In genomic region chr7:29770371-29770770, GRCh38 we compare ENCODE assay signal across 33 cellular contexts. TPM values are rescaled to one million over a fixed set of nuclear protein-coding genes. Genes with fewer than 3 reads are reported as not detected.
"Had no signal": no experiment of that assay in that cellular context is flagged by ENCODE, and none has a peak within 500 bp of the region (broad histone marks: within the 10 kb centered on the region; RNA-seq: fewer than 3 reads in every experiment).

No MANE protein-coding gene starts in this region.

- FAIRE-seq: astrocyte, bronchial epithelial cell had no signal

- H3K36me3 Mint-ChIP-seq: activated naive CD8-positive, alpha-beta T cell; T-cell had no signal

- H3K27ac ChIP-seq: brain microvascular endothelial cell, coronary artery, dorsolateral prefrontal cortex, gastrocnemius medialis, WERI-Rb-1 had no signal

- H3K27ac Mint-ChIP-seq: activated B cell treated with CpG ODN at 0.5 μM for 24 hours; activated CD8-positive, alpha-beta T cell treated with anti-CD3 and anti-CD28 coated beads for 36 hours; activated naive CD8-positive, alpha-beta T cell; activated T-helper 17 cell treated with anti-CD3 and anti-CD28 coated beads, Interleukin-2, amount 50 U/mL, for 72 hours; dendritic cell treated with granulocyte-macrophage colony-stimulating factor and Interleukin-4, amounts not matched to agents 40 ng/mL and 50 ng/mL, for 4 days; endodermal cell; T-cell; T-helper 1 cell treated with Interleukin-12 subunit alpha and Interleukin-12 subunit beta and Interleukin-4 antibody, amounts not matched to agents 30 μg/mL and 1 μg/mL, for 36 hours had no signal

- H3K9me3 ChIP-seq: gastrocnemius medialis had no signal

- DNase-seq: activated B cell treated with CpG ODN at 0.5 μM for 24 hours; activated CD4-positive, alpha-beta T cell treated with anti-CD3 and anti-CD28 coated beads for 48 hours; activated CD4-positive, alpha-beta T cell treated with anti-CD3 and anti-CD28 coated beads, Interleukin-2, amount 50 U/mL, for 1 hour; activated CD4-positive, alpha-beta T cell treated with anti-CD3 and anti-CD28 coated beads, Interleukin-2, amount 50 U/mL, for 48 hours; activated CD8-positive, alpha-beta memory T cell treated with anti-CD3 and anti-CD28 coated beads for 24 hours; activated CD8-positive, alpha-beta T cell treated with anti-CD3 and anti-CD28 coated beads for 36 hours; activated effector memory CD4-positive, alpha-beta T cell treated with Interleukin-2 at 50 U/mL for 16 hours; activated gamma-delta T cell treated with Interleukin-2 at 50 U/mL for 16 hours; activated naive CD4-positive, alpha-beta T cell treated with anti-CD3 and anti-CD28 coated beads, Interleukin-2, amount 50 U/mL, for 16 hours; activated naive CD4-positive, alpha-beta T cell treated with Interleukin-2 at 50 U/mL for 16 hours; activated T-cell treated with anti-CD3 and anti-CD28 coated beads, Interleukin-2, amount 50 U/mL, for 4 hours; amniotic stem cell; anterior cingulate cortex; brain microvascular endothelial cell; dorsolateral prefrontal cortex; effector memory CD4-positive, alpha-beta T cell; endodermal cell; foreskin fibroblast; gastrocnemius medialis; glutamatergic neuron; T-cell; WERI-Rb-1 had no signal

- H3K36me3 ChIP-seq: brain microvascular endothelial cell, gastrocnemius medialis, WERI-Rb-1 had no signal

- H3K4me3 ChIP-seq: coronary artery, dorsolateral prefrontal cortex, gastrocnemius medialis had no signal

- H3K9me3 Mint-ChIP-seq: activated CD8-positive, alpha-beta T cell treated with anti-CD3 and anti-CD28 coated beads for 36 hours; activated T-helper 17 cell treated with anti-CD3 and anti-CD28 coated beads, Interleukin-2, amount 50 U/mL, for 72 hours; central memory CD8-positive, alpha-beta T cell; dendritic cell treated with granulocyte-macrophage colony-stimulating factor and Interleukin-4, amounts not matched to agents 40 ng/mL and 50 ng/mL, for 4 days; T-helper 1 cell treated with Interleukin-12 subunit alpha and Interleukin-12 subunit beta and Interleukin-4 antibody, amounts not matched to agents 30 μg/mL and 1 μg/mL, for 36 hours had no signal

- ATAC-seq: activated CD4-positive, CD25-positive, alpha-beta regulatory T cell treated with anti-CD3 and anti-CD28 coated beads, Interleukin-2, amount 50 U/mL, for 24 hours; activated CD8-positive, alpha-beta T cell treated with anti-CD3 and anti-CD28 coated beads for 36 hours; activated T-cell treated with anti-CD3 and anti-CD28 coated beads, Interleukin-2, amount 50 U/mL, for 4 hours; activated T-helper 17 cell treated with anti-CD3 and anti-CD28 coated beads, Interleukin-2, amount 50 U/mL, for 72 hours; esophagus mucosa; gastrocnemius medialis; T-cell had no signal

- H3K4me3 Mint-ChIP-seq: activated B cell treated with CpG ODN at 0.5 μM for 24 hours; activated CD8-positive, alpha-beta T cell treated with anti-CD3 and anti-CD28 coated beads for 36 hours; activated naive CD8-positive, alpha-beta T cell; activated T-cell treated with anti-CD3 and anti-CD28 coated beads, Interleukin-2, amount 50 U/mL, for 4 hours; activated T-helper 17 cell treated with anti-CD3 and anti-CD28 coated beads, Interleukin-2, amount 50 U/mL, for 72 hours; central memory CD8-positive, alpha-beta T cell; dendritic cell treated with granulocyte-macrophage colony-stimulating factor and Interleukin-4, amounts not matched to agents 40 ng/mL and 50 ng/mL, for 4 days; endodermal cell; T-cell; T-helper 1 cell treated with Interleukin-12 subunit alpha and Interleukin-12 subunit beta and Interleukin-4 antibody, amounts not matched to agents 30 μg/mL and 1 μg/mL, for 36 hours had no signal

- H3K4me1 Mint-ChIP-seq: activated B cell treated with CpG ODN at 0.5 μM for 24 hours; activated T-helper 17 cell treated with anti-CD3 and anti-CD28 coated beads, Interleukin-2, amount 50 U/mL, for 72 hours; central memory CD8-positive, alpha-beta T cell; T-cell had no signal

- H3K27me3 ChIP-seq: brain microvascular endothelial cell, dorsolateral prefrontal cortex, gastrocnemius medialis had no signal

RNA-seq across cellular contexts. Expression of gene WIPF3, which starts 35.9 kb away (rescaled TPM):
- total RNA-seq: activated B cell treated with CpG ODN at 0.5 μM for 24 hours; activated CD8-positive, alpha-beta T cell treated with anti-CD3 and anti-CD28 coated beads for 36 hours; activated T-cell treated with anti-CD3 and anti-CD28 coated beads, Interleukin-2, amount 50 U/mL, for 4 hours; activated T-helper 17 cell treated with anti-CD3 and anti-CD28 coated beads, Interleukin-2, amount 50 U/mL, for 72 hours; T-helper 2 cell treated with Interferon-gamma antibody and Interleukin-4, amounts not matched to agents 100 ng/mL and 5 ng/mL, for 36 hours had no signal
